In genomic region chr7:25642849-25643248, GRCh38 we compare ENCODE assay signal across 21 cellular contexts.
DNase-seq lines count a peak whose midpoint lies in the region; ATAC-seq and TF ChIP-seq lines count a peak whose summit lies in the region.
"Had no signal": no experiment of that assay in that cellular context is flagged by ENCODE, and none has a peak within 500 bp of the region (broad histone marks: within the 10 kb centered on the region; RNA-seq: fewer than 3 reads in every experiment).

No MANE protein-coding gene starts in this region.

- H3K4me3 ChIP-seq in epithelial cell of esophagus (ENCODE audit: low read length), result no peak overlapping the region
- no peak overlapping the region for H3K4me3 ChIP-seq in lung
- H3K4me3 ChIP-seq: mucosa of descending colon, pancreas, thoracic aorta, vagina had no signal

- TF ChIP-seq CTCF in RWPE1 (conservative IDR thresholded peaks at IDR 0.05; ENCODE audit: low read depth), result no peak
- TF ChIP-seq CTCF in epithelial cell of esophagus (IDR thresholded peaks at IDR 0.05; ENCODE audit: insufficient read depth, low read depth, low read length, missing control alignments), result no peak
- TF ChIP-seq CTCF in lung (IDR thresholded peaks at IDR 0.05; ENCODE audit: control extremely low read depth, extremely low read depth), result no peak

- DNase-seq in DMS53 treated with DMSO at 0.1 percent for 48 hours (lab: John Stamatoyannopoulos, UW; ENCODE audit: unreplicated experiment) (peak; percentile 19), RWPE1 (ENCODE audit: low spot score) (peak; percentile 38), epithelial cell of esophagus (ENCODE audit: low read depth) (peak; percentile 42), lung (ENCODE audit: low spot score) (no peak), NCI-H526 (lab: John Stamatoyannopoulos, UW) (no peak), NCI-H2227 treated with DMSO at 0.1 percent for 48 hours (lab: John Stamatoyannopoulos, UW) (no peak)
- DNase-seq: activated CD4-positive, alpha-beta T cell treated with anti-CD3 and anti-CD28 coated beads, Interleukin-2, amount 10 ng/mL, durations not matched to agents 7 days and 5 days; GOT3; hypothalamus; MM.1S; mucosa of descending colon; NCI-H1436 treated with DMSO at 0.1 percent for 48 hours; NCI-H510A treated with DMSO at 0.1 percent for 48 hours; pancreas; RPMI8226; stimulated activated naive CD4-positive, alpha-beta T cell treated with Interleukin-2 at 50 U/mL for 16 hours; T-helper 9 cell had no signal

- H3K9me3 ChIP-seq in lung (ENCODE audit: control insufficient read depth in 2 of 2, insufficient read depth in 1 of 2, low read length in 1 of 2), result no peaks in the 10 kb centered on the region
- H3K9me3 ChIP-seq: mucosa of descending colon, pancreas, thoracic aorta, vagina had no signal

- WGBS in lung, 2 donors, result 79 to 89% methylated on average over 3 of the region's 3 CpGs

- H3K36me3 ChIP-seq in lung (ENCODE audit: control insufficient read depth in 2 of 2, insufficient read depth in 2 of 2, low read length in 2 of 2), result no peaks in the 10 kb centered on the region
- H3K36me3 ChIP-seq: pancreas, thoracic aorta, vagina had no signal

- CTCF ChIA-PET in RWPE1 (lab: Yijun Ruan, JAX), result interaction anchor here (0.5 kb wide), 1 partner anchor 251 kb away, joined by 3 read pairs; no protein-coding TSS in a partner anchor

- no peaks in the 10 kb centered on the region for H3K27me3 ChIP-seq in lung (ENCODE audit: control insufficient read depth, insufficient read depth)
- H3K27me3 ChIP-seq: pancreas, vagina had no signal

- ATAC-seq in lung (ENCODE audit: insufficient read depth, low FRiP score) (peak; percentile 66), GM18505 (IDR thresholded peaks at IDR 0.05; ENCODE audit: unreplicated experiment) (no peak)
- ATAC-seq: activated T-helper 17 cell treated with anti-CD3 and anti-CD28 coated beads, Interleukin-2, amount 50 U/mL, for 72 hours; mucosa of descending colon had no signal

- POLR2A ChIA-PET in RWPE1 (lab: Yijun Ruan, JAX; ENCODE audit: low non-redundant PET), result interaction anchor here (0.5 kb wide), 1 partner anchor 62 kb away, joined by 6 read pairs; no protein-coding TSS in a partner anchor

- no peak for TF ChIP-seq POLR2A in GM18505 (IDR thresholded peaks at IDR 0.05; ENCODE audit: borderline replicate concordance, extremely low read depth, insufficient read depth, insufficient read length)

- H3K27ac ChIP-seq in RWPE1 (no peak overlapping the region), lung (ENCODE audit: low read depth in 1 of 2, low read length in 1 of 2) (no peak overlapping the region)
- H3K27ac ChIP-seq: pancreas, thoracic aorta, vagina had no signal

- peaks cover 0 to 1% of the 10 kb centered on the region in 2 donors for H3K4me1 ChIP-seq in lung (ENCODE audit: control insufficient read depth in 2 of 2, insufficient read depth in 2 of 2, low read length in 2 of 2)
- H3K4me1 ChIP-seq: pancreas, vagina had no signal

Comparison
In these comparisons a context has a peak if more than half of its experiments do, and no peak if none do; other contexts are left out.
1. DNase-seq: peak in DMS53 treated with DMSO at 0.1 percent for 48 hours (single experiment), RWPE1 (single experiment) and epithelial cell of esophagus (single experiment); none in lung (single experiment), NCI-H526 (0 of 2) and NCI-H2227 treated with DMSO at 0.1 percent for 48 hours (single experiment).